ENCODE assay signal across 19 cellular contexts in the genomic region with DNA sequence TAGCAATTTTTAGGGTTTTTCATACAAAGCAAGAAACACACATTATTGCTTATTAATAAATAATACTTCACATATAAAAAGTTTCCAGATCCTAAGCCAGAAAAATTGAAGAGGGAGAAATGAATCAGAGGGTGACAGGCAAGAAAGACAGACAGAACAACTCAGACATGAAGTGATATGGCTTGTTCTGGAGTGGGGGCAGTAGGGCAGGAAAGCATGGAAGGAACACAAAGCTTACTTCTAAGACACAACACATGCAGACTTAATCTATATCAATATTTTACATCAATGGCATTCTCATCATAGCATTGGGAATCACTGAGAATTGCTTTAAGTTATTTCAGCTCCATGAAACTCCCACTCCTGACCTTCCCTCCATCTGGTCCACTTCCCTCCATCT. TPM values are rescaled to one million over a fixed set of nuclear protein-coding genes. Genes with fewer than 3 reads are reported as not detected.
DNase-seq lines count a peak whose midpoint lies in the region; ATAC-seq, FAIRE-seq and TF ChIP-seq lines count a peak whose summit lies in the region.
"Had no signal": no experiment of that assay in that cellular context is flagged by ENCODE, and none has a peak within 500 bp of the region (broad histone marks: within the 10 kb centered on the region; RNA-seq: fewer than 3 reads in every experiment).

No MANE protein-coding gene starts in this region.

- POLR2A ChIA-PET in CD4-positive, alpha-beta T cell (lab: Charles Lee) = no interaction called here
- POLR2A ChIA-PET in GM12878 (lab: Charles Lee) (no interaction called here), endothelial cell of umbilical vein (lab: Charles Lee) (no interaction called here)

- H2AFZ ChIP-seq in GM12878 (ENCODE audit: control insufficient read depth, low read depth, low read length) (no peak overlapping the region), endothelial cell of umbilical vein (ENCODE audit: low read depth, low read length) (no peak overlapping the region)

- SMC1A ChIA-PET in GM12878 (lab: Charles Lee; ENCODE audit: uncharacterized antibody, unreplicated experiment) = interaction anchor here (0.6 to 3.0 kb wide), 7 partner anchors 11 to 81 kb away, joined by 3 to 20 read pairs (median 7); no protein-coding TSS in a partner anchor

- in situ Hi-C loops in GM12878 (cut with MboI) = no loop called here

- BruUV-seq in GM12878 (replicated peaks; lab: Mats Ljungman, UMichigan) (no TSS peak), endothelial cell of umbilical vein (replicated peaks; lab: Mats Ljungman, UMichigan) (no TSS peak)

- FAIRE-seq in GM12878 (lab: Jason Lieb, UNC) (no peak), endothelial cell of umbilical vein (lab: Jason Lieb, UNC) (no peak)
- FAIRE-seq: D721Med, G401.6, GM12892, GM18507, H1, HTR-8/SVneo had no signal

- H3K36me3 Mint-ChIP-seq in CD4-positive, alpha-beta T cell (ENCODE audit: low read depth) = peaks cover 5% of the 10 kb centered on the region
- peaks cover 5% of the 10 kb centered on the region for H3K36me3 Mint-ChIP-seq in T-helper 17 cell (ENCODE audit: low read depth)

- H3K27ac ChIP-seq in CD4-positive, alpha-beta T cell (ENCODE audit: low read depth, low read length) = no peak overlapping the region
- H3K27ac ChIP-seq in GM12878 (ENCODE audit: control insufficient read depth, insufficient read depth) = no peak overlapping the region
- H3K27ac ChIP-seq in endothelial cell of umbilical vein (ENCODE audit: insufficient read depth, low read depth, low read length) = no peak overlapping the region
- H3K27ac ChIP-seq: BLaER1 treated with 17β-estradiol and CSF1 and Interleukin-3, amounts not matched to agents 10 nM and 100 nM had no signal

- no peak for TF ChIP-seq CTCF in CD4-positive, alpha-beta T cell (IDR thresholded peaks at IDR 0.05)
- TF ChIP-seq CTCF in GM12878 (IDR thresholded peaks at IDR 0.05 in 2 of 3, conservative IDR thresholded peaks at IDR 0.05 in 1 of 3; ENCODE audit: control insufficient read depth in 2 of 3, extremely low read depth in 1 of 3, insufficient read depth in 1 of 3, low read depth in 3 of 3, low read length in 3 of 3) (no peak), endothelial cell of umbilical vein (IDR thresholded peaks at IDR 0.05; ENCODE audit: extremely low read depth in 1 of 2, insufficient read depth in 1 of 2, low read depth in 1 of 2, low read length in 2 of 2) (no peak)

- no peak for DNase-seq in CD4-positive, alpha-beta T cell
- no peak for DNase-seq in T-helper 17 cell
- DNase-seq in GM12878 (ENCODE audit: low read depth, low spot score) = no peak
- no peak for DNase-seq in endothelial cell of umbilical vein (ENCODE audit: low read depth, low spot score)
- DNase-seq in NCI-H2081 (lab: John Stamatoyannopoulos, UW) = no peak
- DNase-seq: Caco-2, H9, IMR-90, KBM-7 had no signal

- no peaks in the 10 kb centered on the region for H3K9me1 ChIP-seq in endothelial cell of umbilical vein (replicated peaks; ENCODE audit: control insufficient read depth, extremely low read depth, insufficient read depth, low read length)

- H3K36me3 ChIP-seq in GM12878 (ENCODE audit: control insufficient read depth in 2 of 2, insufficient read depth in 2 of 2, low read length in 1 of 2) = no peaks in the 10 kb centered on the region; a peak in 1 of 4 replicates
- H3K36me3 ChIP-seq in endothelial cell of umbilical vein (ENCODE audit: control insufficient read depth in 2 of 2, extremely low read depth in 1 of 2, insufficient read depth in 2 of 2, low read length in 2 of 2) = peaks cover 0 to 2% of the 10 kb centered on the region in 2 experiments
- H3K36me3 ChIP-seq: BLaER1 treated with 17β-estradiol and CSF1 and Interleukin-3, amounts not matched to agents 10 nM and 100 nM had no signal

- H3K9ac ChIP-seq in GM12878 (ENCODE audit: control insufficient read depth, insufficient read depth, low read length) (no peak overlapping the region), endothelial cell of umbilical vein (replicated peaks; ENCODE audit: extremely low read depth, insufficient read depth, low read length) (no peak overlapping the region)
- H3K9ac ChIP-seq: BLaER1 treated with 17β-estradiol and CSF1 and Interleukin-3, amounts not matched to agents 10 nM and 100 nM had no signal

- RAD21 ChIA-PET in GM12878 (lab: Charles Lee; ENCODE audit: unreplicated experiment) = interaction anchor here (1.0 to 2.8 kb wide), 4 partner anchors 10 to 88 kb away, joined by 3 to 15 read pairs (median 8); no protein-coding TSS in a partner anchor

- H3K4me2 ChIP-seq in GM12878 (ENCODE audit: control insufficient read depth, insufficient read depth) (no peak overlapping the region), endothelial cell of umbilical vein (ENCODE audit: insufficient read depth, low read length) (peak overlapping the region; percentile 50)
- H3K4me2 ChIP-seq: BLaER1 treated with 17β-estradiol and CSF1 and Interleukin-3, amounts not matched to agents 10 nM and 100 nM had no signal

- H3K79me2 ChIP-seq in GM12878 (ENCODE audit: control insufficient read depth, insufficient read depth, low read length) (peaks cover 88% of the 10 kb centered on the region), endothelial cell of umbilical vein (ENCODE audit: control insufficient read depth, insufficient read depth, low read length) (peaks cover 49% of the 10 kb centered on the region)

- CTCF ChIA-PET in CD4-positive, alpha-beta T cell (lab: Charles Lee) = no interaction called here
- CTCF ChIA-PET in GM12878 (lab: Yijun Ruan, JAX) = interaction anchor here (0.9 to 2.2 kb wide), 6 partner anchors 9 to 37 kb away, joined by 3 to 6 read pairs (median 4); no protein-coding TSS in a partner anchor
- CTCF ChIA-PET in endothelial cell of umbilical vein (lab: Charles Lee) = interaction anchor here (1.1 to 2.4 kb wide), 5 partner anchors 9 to 474 kb away, joined by 3 to 10 read pairs (median 6); no protein-coding TSS in a partner anchor

- TF ChIP-seq EP300 in GM12878 (IDR thresholded peaks at IDR 0.05; ENCODE audit: borderline replicate concordance in 1 of 2, control insufficient read depth in 1 of 2, low read depth in 2 of 2, low read length in 2 of 2) = no peak

- H3K4me1 ChIP-seq in GM12878 (ENCODE audit: control insufficient read depth, insufficient read depth, low read length) (peaks cover 11% of the 10 kb centered on the region), endothelial cell of umbilical vein (ENCODE audit: control insufficient read depth, extremely low read depth, insufficient read depth, low read length) (peaks cover 27% of the 10 kb centered on the region)
- H3K4me1 ChIP-seq: BLaER1 treated with 17β-estradiol and CSF1 and Interleukin-3, amounts not matched to agents 10 nM and 100 nM; Caco-2 had no signal

- no peaks in the 10 kb centered on the region for H4K20me1 ChIP-seq in GM12878 (ENCODE audit: control insufficient read depth, insufficient read depth)
- H4K20me1 ChIP-seq in endothelial cell of umbilical vein (replicated peaks; ENCODE audit: control insufficient read depth, extremely low read depth, insufficient read depth, low read length) = no peaks in the 10 kb centered on the region

- no peak for TF ChIP-seq RAD21 in GM12878 (IDR thresholded peaks at IDR 0.05; ENCODE audit: insufficient read depth, low read depth, low read length)

- no peak overlapping the region for H3K4me3 Mint-ChIP-seq in CD4-positive, alpha-beta T cell
- H3K4me3 Mint-ChIP-seq in T-helper 17 cell = no peak overlapping the region
- H3K4me3 Mint-ChIP-seq: B cell, H9 had no signal

- H3K9me3 ChIP-seq in CD4-positive, alpha-beta T cell (ENCODE audit: control insufficient read depth, low read length) = no peaks in the 10 kb centered on the region
- H3K9me3 ChIP-seq in T-helper 17 cell (ENCODE audit: control insufficient read depth, low read length, poor library complexity, severe bottlenecking) = no peaks in the 10 kb centered on the region
- H3K9me3 ChIP-seq in GM12878 (replicated peaks; ENCODE audit: control insufficient read depth, insufficient read depth, low read length) = peaks cover 4% of the 10 kb centered on the region; the same call in 1 of the 3 replicates
- no peaks in the 10 kb centered on the region for H3K9me3 ChIP-seq in endothelial cell of umbilical vein (replicated peaks; ENCODE audit: control insufficient read depth, insufficient read depth, low read length)
- H3K9me3 ChIP-seq: BLaER1 treated with 17β-estradiol and CSF1 and Interleukin-3, amounts not matched to agents 10 nM and 100 nM; Caco-2 had no signal

- H3K4me1 Mint-ChIP-seq in CD4-positive, alpha-beta T cell (ENCODE audit: low read depth) = peaks cover 72% of the 10 kb centered on the region
- H3K4me1 Mint-ChIP-seq in T-helper 17 cell = peaks cover 43% of the 10 kb centered on the region
- H3K4me1 Mint-ChIP-seq: B cell had no signal

- dilution Hi-C loops in endothelial cell of umbilical vein (cut with MboI; ENCODE audit: extremely low pct_ligation_motif_present, low sequenced_read_pairs) = no loop called here

- TF ChIP-seq POLR2A in GM12878 (IDR thresholded peaks at IDR 0.05; ENCODE audit: low read depth, low read length) = no peak
- TF ChIP-seq POLR2A in endothelial cell of umbilical vein (IDR thresholded peaks at IDR 0.05; ENCODE audit: low read depth, low read length) = no peak

- H3K9me3 Mint-ChIP-seq in CD4-positive, alpha-beta T cell = no peaks in the 10 kb centered on the region

- H3K4me3 ChIP-seq in GM12878 (no peak overlapping the region), endothelial cell of umbilical vein (replicated peaks in 1 of 3; ENCODE audit: insufficient read depth in 1 of 3, low read depth in 1 of 3, low read length in 3 of 3) (no peak overlapping the region)
- H3K4me3 ChIP-seq: BLaER1 treated with 17β-estradiol and CSF1 and Interleukin-3, amounts not matched to agents 10 nM and 100 nM had no signal

- ATAC-seq in CD4-positive, alpha-beta T cell (ENCODE audit: poor library complexity) = no peak
- no peak for ATAC-seq in T-helper 17 cell
- peak; percentile 7; the same call in 2 of the 3 replicates for ATAC-seq in GM12878
- no peak for ATAC-seq in GM18867 (IDR thresholded peaks at IDR 0.05; ENCODE audit: unreplicated experiment)
- ATAC-seq in HG03280 (IDR thresholded peaks at IDR 0.05; ENCODE audit: unreplicated experiment) = no peak

- H3K27me3 Mint-ChIP-seq in CD4-positive, alpha-beta T cell = no peaks in the 10 kb centered on the region
- H3K27me3 Mint-ChIP-seq in T-helper 17 cell = no peaks in the 10 kb centered on the region
- H3K27me3 Mint-ChIP-seq: B cell had no signal

- H3K27me3 ChIP-seq in CD4-positive, alpha-beta T cell (ENCODE audit: control insufficient read depth, insufficient read depth, low read length) = no peaks in the 10 kb centered on the region
- H3K27me3 ChIP-seq in GM12878 (replicated peaks in 1 of 2; ENCODE audit: control insufficient read depth in 2 of 2, insufficient read depth in 2 of 2, low read length in 1 of 2) = no peaks in the 10 kb centered on the region
- H3K27me3 ChIP-seq in endothelial cell of umbilical vein (ENCODE audit: control insufficient read depth in 2 of 2, insufficient read depth in 2 of 2, low read length in 2 of 2) = no peaks in the 10 kb centered on the region
- H3K27me3 ChIP-seq: BLaER1 treated with 17β-estradiol and CSF1 and Interleukin-3, amounts not matched to agents 10 nM and 100 nM had no signal

- intact Hi-C loops in CD4-positive, alpha-beta T cell (cut with DNase I, micrococcal nuclease) = no loop called here
- intact Hi-C loops in GM12878 (cut with micrococcal nuclease; ENCODE audit: unreplicated experiment) = no loop called here
- intact Hi-C loops in endothelial cell of umbilical vein (cut with micrococcal nuclease) = no loop called here

- H3K27ac Mint-ChIP-seq in CD4-positive, alpha-beta T cell = peak overlapping the region; percentile 19
- peak overlapping the region; percentile 79 for H3K27ac Mint-ChIP-seq in T-helper 17 cell
- H3K27ac Mint-ChIP-seq: B cell had no signal

RNA-seq across cellular contexts. Expression of a gene that starts 24.4 kb away (rescaled TPM):
- total RNA-seq in CD4-positive, alpha-beta T cell = 10 to 100 TPM; 71.0 to 78.3 TPM
- total RNA-seq in T-helper 17 cell = 10 to 100 TPM; 96.4 to 98.9 TPM
- 150 and 178 TPM in 2 replicates for total RNA-seq in GM12878 (2013; cell fraction: nucleolus; rRNA removed)
- 44.8 and 55.4 TPM in 2 replicates for total RNA-seq in GM12878 (2014; rRNA removed)
- 51.6 and 52.1 TPM in 2 replicates for total RNA-seq in GM12878 (2014; rRNA removed; fragmentation: Illumina TruSeq; extraction: Trizol)
- 73.6 and 74.3 TPM in 2 replicates for total RNA-seq in GM12878 (2021)
- 34.0 TPM for polyA plus RNA-seq in GM12878 (2011; ENCODE audit: low read depth)
- polyA plus RNA-seq in GM12878 (2011; rRNA removed) = 29.8 and 31.3 TPM in 2 replicates
- polyA plus RNA-seq in GM12878 (2011; cell fraction: cytosol; rRNA removed) = 13.9 and 16.5 TPM in 2 replicates
- 56.3 and 56.8 TPM in 2 replicates for polyA plus RNA-seq in GM12878 (2011; cell fraction: nucleus; rRNA removed)
- 54.7 and 56.7 TPM in 2 replicates for polyA plus RNA-seq in GM12878 (2012)
- polyA plus RNA-seq in GM12878 (2014; fragmentation: Illumina TruSeq; extraction: Trizol) = 65.1 and 67.4 TPM in 2 replicates
- polyA plus RNA-seq in GM12878 (2014; fragmentation: Nextera tagmentation; extraction: Ambion mirVana) = 10 to 100 TPM; 13.9 to 15.9 TPM
- 35.3 and 39.5 TPM in 2 replicates for polyA plus RNA-seq in GM12878 (2014; rRNA removed)
- 10 to 100 TPM; 53.5 to 63.5 TPM for polyA plus RNA-seq in GM12878 (2016; fragmentation: Nextera tagmentation; extraction: Ambion mirVana)
- 49.2 and 55.0 TPM in 2 replicates for polyA minus RNA-seq in GM12878 (2011; rRNA and poly(A)+ RNA removed)
- polyA minus RNA-seq in GM12878 (2011; cell fraction: cytosol; rRNA and poly(A)+ RNA removed) = 11.8 and 14.1 TPM in 2 replicates
- polyA minus RNA-seq in GM12878 (2011; cell fraction: nucleus; rRNA and poly(A)+ RNA removed) = 87.8 and 130 TPM in 2 replicates
- total RNA-seq in endothelial cell of umbilical vein = 29.6 and 39.7 TPM in 2 replicates
- polyA plus RNA-seq in endothelial cell of umbilical vein = 8.4 and 10.9 TPM in 2 replicates
- 13.1 and 16.0 TPM in 2 replicates for polyA plus RNA-seq in endothelial cell of umbilical vein (2011; cell fraction: cytosol; rRNA removed)
- 47.2 and 66.5 TPM in 2 replicates for polyA plus RNA-seq in endothelial cell of umbilical vein (2011; cell fraction: nucleus; rRNA removed)
- 28.6 and 47.4 TPM in 2 replicates for polyA plus RNA-seq in endothelial cell of umbilical vein (2012)
- polyA minus RNA-seq in endothelial cell of umbilical vein = 47.3 and 56.8 TPM in 2 replicates
- 0.41 TPM for polyA minus RNA-seq in endothelial cell of umbilical vein (2011; cell fraction: cytosol; rRNA and poly(A)+ RNA removed)
- polyA minus RNA-seq in endothelial cell of umbilical vein (2011; cell fraction: nucleus; rRNA and poly(A)+ RNA removed) = 96.8 and 159 TPM in 2 replicates
